14 cellular contexts compared by ENCODE assay signal in the genomic region with DNA sequence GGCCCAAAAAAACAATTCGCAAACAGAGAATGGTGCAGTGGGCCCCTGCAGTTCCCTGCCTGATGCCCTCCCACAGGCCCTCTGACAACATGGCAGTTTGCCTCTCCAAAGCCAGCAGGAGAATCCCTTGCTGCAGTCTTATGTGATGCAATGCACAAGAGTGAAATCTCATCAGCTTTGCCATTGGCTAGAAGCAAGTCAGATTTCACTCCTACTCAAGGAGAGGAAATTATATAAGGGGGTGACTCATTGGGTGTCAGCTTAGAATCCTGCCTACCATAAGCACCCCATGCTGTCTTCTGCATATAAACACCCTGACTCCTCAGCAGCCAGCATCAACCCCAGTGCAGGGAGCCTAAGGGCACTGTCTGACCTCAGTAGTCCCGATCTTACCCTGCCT.
DNase-seq lines count a peak whose midpoint lies in the region; FAIRE-seq and TF ChIP-seq lines count a peak whose summit lies in the region.
"Had no signal": no experiment of that assay in that cellular context is flagged by ENCODE, and none has a peak within 500 bp of the region (broad histone marks: within the 10 kb centered on the region; RNA-seq: fewer than 3 reads in every experiment).

No MANE protein-coding gene starts in this region.

- TF ChIP-seq POLR2A in endothelial cell of umbilical vein (IDR thresholded peaks at IDR 0.05; ENCODE audit: low read depth, low read length): no peak

- dilution Hi-C loops in endothelial cell of umbilical vein (cut with MboI; ENCODE audit: extremely low pct_ligation_motif_present, low sequenced_read_pairs): no loop called here

- H3K79me2 ChIP-seq in endothelial cell of umbilical vein (ENCODE audit: control insufficient read depth, insufficient read depth, low read length): no peaks in the 10 kb centered on the region

- no peaks in the 10 kb centered on the region for H3K27me3 Mint-ChIP-seq in activated naive CD4-positive, alpha-beta T cell treated with anti-CD3 and anti-CD28 coated beads, Interleukin-2, amount 10 ng/mL, durations not matched to agents 7 days and 5 days

- no peak overlapping the region for H3K9ac ChIP-seq in endothelial cell of umbilical vein (replicated peaks; ENCODE audit: extremely low read depth, insufficient read depth, low read length)

- DNase-seq in GM03348 (ENCODE audit: low spot score) (peak; percentile 78), NCI-H226 (peak; percentile 90), endothelial cell of umbilical vein (ENCODE audit: low read depth, low spot score) (peak; percentile 14), occipital lobe (lab: John Stamatoyannopoulos, UW) (peak; percentile 42), SHP77 (lab: John Stamatoyannopoulos, UW) (no peak), NCI-H187 treated with DMSO at 0.1 percent for 48 hours (lab: John Stamatoyannopoulos, UW) (no peak)
- DNase-seq in activated effector memory CD4-positive, alpha-beta T cell treated with Interleukin-2 at 50 U/mL for 16 hours: no peak
- DNase-seq in activated naive CD4-positive, alpha-beta T cell treated with anti-CD3 and anti-CD28 coated beads, Interleukin-2, amount 10 ng/mL, durations not matched to agents 7 days and 5 days: no peak
- DNase-seq: activated T-cell treated with anti-CD3 and anti-CD28 coated beads, Interleukin-2, amount 50 U/mL, for 72 hours; foreskin melanocyte; left cardiac atrium; NCI-H510A; SIG-M5 had no signal

- POLR2A ChIA-PET in endothelial cell of umbilical vein (lab: Charles Lee): no interaction called here

- H3K4me1 ChIP-seq in endothelial cell of umbilical vein (ENCODE audit: control insufficient read depth, extremely low read depth, insufficient read depth, low read length): no peaks in the 10 kb centered on the region

- BruUV-seq in endothelial cell of umbilical vein (replicated peaks; lab: Mats Ljungman, UMichigan): no TSS peak

- no peak overlapping the region for H3K27ac ChIP-seq in endothelial cell of umbilical vein (ENCODE audit: insufficient read depth, low read depth, low read length)

- intact Hi-C loops in endothelial cell of umbilical vein (cut with micrococcal nuclease): no loop called here

- H3K36me3 Mint-ChIP-seq in activated naive CD4-positive, alpha-beta T cell treated with anti-CD3 and anti-CD28 coated beads, Interleukin-2, amount 10 ng/mL, durations not matched to agents 7 days and 5 days: no peaks in the 10 kb centered on the region

- H3K27me3 ChIP-seq in endothelial cell of umbilical vein (ENCODE audit: control insufficient read depth in 2 of 2, insufficient read depth in 2 of 2, low read length in 2 of 2): no peaks in the 10 kb centered on the region

- H2AFZ ChIP-seq in endothelial cell of umbilical vein (ENCODE audit: low read depth, low read length): no peak overlapping the region

- H3K4me3 ChIP-seq in endothelial cell of umbilical vein (replicated peaks in 1 of 3; ENCODE audit: insufficient read depth in 1 of 3, low read depth in 1 of 3, low read length in 3 of 3): no peak overlapping the region

- no peaks in the 10 kb centered on the region for H3K4me1 Mint-ChIP-seq in activated naive CD4-positive, alpha-beta T cell treated with anti-CD3 and anti-CD28 coated beads, Interleukin-2, amount 10 ng/mL, durations not matched to agents 7 days and 5 days

- H3K36me3 ChIP-seq in endothelial cell of umbilical vein (ENCODE audit: control insufficient read depth in 2 of 2, extremely low read depth in 1 of 2, insufficient read depth in 2 of 2, low read length in 2 of 2): no peaks in the 10 kb centered on the region

- CTCF ChIA-PET in endothelial cell of umbilical vein (lab: Charles Lee): interaction anchor here (2.1 kb wide), 1 partner anchor 139 kb away, joined by 6 read pairs; no protein-coding TSS in a partner anchor
- CTCF ChIA-PET in activated naive CD4-positive, alpha-beta T cell treated with anti-CD3 and anti-CD28 coated beads, Interleukin-2, amount 10 ng/mL, durations not matched to agents 7 days and 5 days (lab: Charles Lee): no interaction called here

- H3K9me3 Mint-ChIP-seq in activated naive CD4-positive, alpha-beta T cell treated with anti-CD3 and anti-CD28 coated beads, Interleukin-2, amount 10 ng/mL, durations not matched to agents 7 days and 5 days: no peaks in the 10 kb centered on the region

- no peak for TF ChIP-seq CTCF in endothelial cell of umbilical vein (IDR thresholded peaks at IDR 0.05; ENCODE audit: extremely low read depth in 1 of 2, insufficient read depth in 1 of 2, low read depth in 1 of 2, low read length in 2 of 2)

- no peaks in the 10 kb centered on the region for H4K20me1 ChIP-seq in endothelial cell of umbilical vein (replicated peaks; ENCODE audit: control insufficient read depth, extremely low read depth, insufficient read depth, low read length)

- no peak overlapping the region for H3K27ac Mint-ChIP-seq in activated naive CD4-positive, alpha-beta T cell treated with anti-CD3 and anti-CD28 coated beads, Interleukin-2, amount 10 ng/mL, durations not matched to agents 7 days and 5 days
- H3K27ac Mint-ChIP-seq: activated T-cell treated with anti-CD3 and anti-CD28 coated beads, Interleukin-2, amount 50 U/mL, for 72 hours had no signal

- no peaks in the 10 kb centered on the region for H3K9me1 ChIP-seq in endothelial cell of umbilical vein (replicated peaks; ENCODE audit: control insufficient read depth, extremely low read depth, insufficient read depth, low read length)

- no peak overlapping the region for H3K4me2 ChIP-seq in endothelial cell of umbilical vein (ENCODE audit: insufficient read depth, low read length)

- no peak for FAIRE-seq in endothelial cell of umbilical vein (lab: Jason Lieb, UNC)
- FAIRE-seq: GM12892 had no signal

- no peak overlapping the region for H3K4me3 Mint-ChIP-seq in activated naive CD4-positive, alpha-beta T cell treated with anti-CD3 and anti-CD28 coated beads, Interleukin-2, amount 10 ng/mL, durations not matched to agents 7 days and 5 days
- H3K4me3 Mint-ChIP-seq: activated T-cell treated with anti-CD3 and anti-CD28 coated beads, Interleukin-2, amount 50 U/mL, for 72 hours had no signal

- no peaks in the 10 kb centered on the region for H3K9me3 ChIP-seq in endothelial cell of umbilical vein (replicated peaks; ENCODE audit: control insufficient read depth, insufficient read depth, low read length)

TF ChIP-seq in endothelial cell of umbilical vein, 7 proteins besides CTCF, POLR2A, EP300 and RAD21:
- TF ChIP-seq FOS (IDR thresholded peaks at IDR 0.05; ENCODE audit: borderline replicate concordance, insufficient read depth, low read length) (peak; percentile 39), JUN (IDR thresholded peaks at IDR 0.05; ENCODE audit: borderline replicate concordance, insufficient read depth, insufficient read length, low read depth) (peak; percentile 6), EZH2 (IDR thresholded peaks at IDR 0.05; ENCODE audit: borderline replicate concordance, low read depth, low read length, severe bottlenecking) (no peak), MYC (IDR thresholded peaks at IDR 0.05; ENCODE audit: low read depth, low read length) (no peak)

Comparison
In these comparisons a context has a peak if more than half of its experiments do, and no peak if none do; other contexts are left out.
1. DNase-seq: peak in GM03348 (single experiment), NCI-H226 (single experiment), endothelial cell of umbilical vein (single experiment) and occipital lobe (single experiment); none in SHP77 (0 of 2), NCI-H187 treated with DMSO at 0.1 percent for 48 hours (single experiment), activated effector memory CD4-positive, alpha-beta T cell treated with Interleukin-2 at 50 U/mL for 16 hours (single experiment) and activated naive CD4-positive, alpha-beta T cell treated with anti-CD3 and anti-CD28 coated beads, Interleukin-2, amount 10 ng/mL, durations not matched to agents 7 days and 5 days (single experiment).